ENCODE assay signal across 9 cellular contexts in genomic region chr1:54973205-54973921, GRCh38. TPM values are rescaled to one million over a fixed set of nuclear protein-coding genes. Genes with fewer than 3 reads are reported as not detected.
DNase-seq lines count a peak whose midpoint lies in the region; ATAC-seq, FAIRE-seq and TF ChIP-seq lines count a peak whose summit lies in the region.
"Had no signal": no experiment of that assay in that cellular context is flagged by ENCODE, and none has a peak within 500 bp of the region (broad histone marks: within the 10 kb centered on the region; RNA-seq: fewer than 3 reads in every experiment).

No MANE protein-coding gene starts in this region.

- H3K27me3 ChIP-seq in brain microvascular endothelial cell (replicated peaks) = no peaks in the 10 kb centered on the region
- H3K27me3 ChIP-seq: Peyer's patch had no signal

- in situ Hi-C loops in brain microvascular endothelial cell (cut with HindIII; ENCODE audit: low pct_ligation_motif_present, low sequenced_read_pairs) = no loop called here

- H3K27ac ChIP-seq in brain microvascular endothelial cell (no peak overlapping the region), kidney (ENCODE audit: low read depth in 2 of 2, low read length in 2 of 2) (no peak overlapping the region)

- intact Hi-C loops in kidney (cut with DNase I) = no loop called here

- peak overlapping the region in 1 of 2 donors; percentile 3 for H3K9ac ChIP-seq in kidney (ENCODE audit: low read length in 2 of 2)

- ATAC-seq in HG02759 (IDR thresholded peaks at IDR 0.05; ENCODE audit: unreplicated experiment) = no peak
- ATAC-seq in esophagus mucosa = no peak

- H3K4me1 ChIP-seq in kidney (ENCODE audit: control insufficient read depth in 1 of 2, insufficient read depth in 1 of 2, low read depth in 1 of 2, low read length in 2 of 2) = peaks cover 4 to 6% of the 10 kb centered on the region in 2 donors
- H3K4me1 ChIP-seq: Peyer's patch had no signal

- H3K4me3 ChIP-seq in brain microvascular endothelial cell (ENCODE audit: low read depth, low read length) = no peak overlapping the region
- H3K4me3 ChIP-seq in kidney (ENCODE audit: low read length in 2 of 2) = no peak overlapping the region
- H3K4me3 ChIP-seq: Peyer's patch had no signal

- no peaks in the 10 kb centered on the region for H3K36me3 ChIP-seq in brain microvascular endothelial cell (replicated peaks)
- H3K36me3 ChIP-seq in kidney (ENCODE audit: control insufficient read depth in 1 of 2, insufficient read depth in 2 of 2, low read length in 2 of 2) = no peaks in the 10 kb centered on the region
- H3K36me3 ChIP-seq: Peyer's patch had no signal

- H3K9me3 ChIP-seq in kidney (ENCODE audit: control insufficient read depth in 1 of 2, low read length in 2 of 2) = no peaks in the 10 kb centered on the region
- H3K9me3 ChIP-seq: Peyer's patch had no signal

- TF ChIP-seq CTCF in brain microvascular endothelial cell (IDR thresholded peaks at IDR 0.05; ENCODE audit: low read depth, low read length, missing control alignments) (peak; percentile 65), kidney (IDR thresholded peaks at IDR 0.05; ENCODE audit: borderline replicate concordance, extremely low read depth, insufficient read depth) (peak; percentile 47)

- DNase-seq in NCI-H82 (lab: John Stamatoyannopoulos, UW) = peak; percentile 55
- DNase-seq in NCI-H82 treated with DMSO at 0.1 percent for 48 hours (lab: John Stamatoyannopoulos, UW; ENCODE audit: unreplicated experiment) = no peak
- peak; percentile 33 for DNase-seq in brain microvascular endothelial cell
- DNase-seq in kidney = peak; percentile 60
- DNase-seq in urothelium cell line (ENCODE audit: low spot score) = peak; percentile 57
- DNase-seq in cortex of kidney (lab: John Stamatoyannopoulos, UW) = no peak

- FAIRE-seq in kidney (lab: Jason Lieb, UNC) (no peak), urothelium cell line (lab: Jason Lieb, UNC) (no peak)

RNA-seq across cellular contexts. Expression of gene TMEM61, which starts 7.1 kb away (rescaled TPM):
- total RNA-seq in kidney = 7.0 TPM
- polyA plus RNA-seq in kidney (ENCODE audit: insufficient read depth, low read depth, low replicate concordance) = 42.7 TPM
- 1.4 TPM for total RNA-seq in esophagus mucosa

RNA-seq across cellular contexts. Expression of gene BSND, which starts 25.4 kb away (rescaled TPM):
- 1.4 TPM for total RNA-seq in kidney
- polyA plus RNA-seq in kidney (ENCODE audit: insufficient read depth, low read depth, low replicate concordance) = 22.7 TPM
- not detected for total RNA-seq in esophagus mucosa
- total RNA-seq: Peyer's patch had no signal

Comparison
In these comparisons a context has a peak if more than half of its experiments do, and no peak if none do; other contexts are left out.
1. DNase-seq: peak in NCI-H82 (single experiment), brain microvascular endothelial cell (single experiment), kidney (single experiment) and urothelium cell line (single experiment); none in NCI-H82 treated with DMSO at 0.1 percent for 48 hours (single experiment) and cortex of kidney (single experiment).